Comparison of ENCODE assay signal across 26 cellular contexts in genomic region chr5:137381546-137381945, GRCh38.
"Had no signal": no experiment of that assay in that cellular context is flagged by ENCODE, and none has a peak within 500 bp of the region (broad histone marks: within the 10 kb centered on the region; RNA-seq: fewer than 3 reads in every experiment).

No MANE protein-coding gene starts in this region.

- DNase-seq: naive thymus-derived CD8-positive, alpha-beta T cell; nephron progenitor cell; nucleus accumbens; pancreas; psoas muscle; right cardiac atrium; right lobe of liver; sigmoid colon; small intestine; stimulated activated CD4-positive, alpha-beta T cell treated with anti-CD3 and anti-CD28 coated beads, Interleukin-15, amount 100 ng/mL, for 24 hours; stimulated activated CD4-positive, alpha-beta T cell treated with anti-CD3 and anti-CD28 coated beads, Interleukin-2, amount 100 ng/mL, for 24 hours; stimulated activated CD4-positive, alpha-beta T cell treated with anti-CD3 and anti-CD28 coated beads, Interleukin-2, amount 100 ng/mL, for 48 hours; stimulated activated CD4-positive, alpha-beta T cell treated with anti-CD3 and anti-CD28 coated beads, Interleukin-4, amount 100 ng/mL, for 24 hours; stimulated activated naive B cell treated with anti-CD40 and anti-IgM and Interleukin-4, amounts not matched to agents 10 μg/mL and 1 μg/mL and 100 μg/mL, for 72 hours; stimulated activated naive CD4-positive, alpha-beta T cell treated with Interleukin-2 at 50 U/mL for 16 hours; stomach; thyroid gland; trophoblast cell had no signal

- ATAC-seq: naive thymus-derived CD8-positive, alpha-beta T cell; natural killer cell treated with Interleukin-12 subunit alpha and Interleukin-12 subunit beta and Interleukin-15 and Interleukin-18, amount 100 ng/mL, for 72 hours; pancreas; psoas muscle; right cardiac atrium; right lobe of liver; stimulated activated effector memory CD8-positive, alpha-beta T cell treated with anti-CD3 and anti-CD28 coated beads, Interleukin-12 subunit alpha, Interleukin-12 subunit beta, amount 100 ng/mL, for 72 hours; stimulated activated naive B cell treated with anti-CD40 and anti-IgM and Interleukin-4, amounts not matched to agents 10 μg/mL and 1 μg/mL and 100 μg/mL, for 72 hours had no signal

- H3K4me3 ChIP-seq: pancreas, psoas muscle, right lobe of liver, sigmoid colon, stomach, thoracic aorta, thyroid gland, tibial nerve, upper lobe of left lung, vagina had no signal

- H3K9me3 ChIP-seq: neutrophil, pancreas, right lobe of liver, thoracic aorta, thyroid gland had no signal

- H3K4me1 ChIP-seq: pancreas, psoas muscle, right lobe of liver, stomach, tibial nerve, upper lobe of left lung, vagina had no signal

- H3K27ac ChIP-seq: neutrophil, pancreas, psoas muscle, right lobe of liver, sigmoid colon, stomach, thoracic aorta, thyroid gland, tibial nerve, upper lobe of left lung, vagina had no signal

- H3K27me3 ChIP-seq: neutrophil, pancreas, right lobe of liver, sigmoid colon, thyroid gland, tibial nerve, upper lobe of left lung, vagina had no signal

- H3K36me3 ChIP-seq: neutrophil, pancreas, right lobe of liver, sigmoid colon, stomach, thoracic aorta, thyroid gland, tibial nerve, upper lobe of left lung, vagina had no signal

- FAIRE-seq: pancreas, small intestine, urothelium cell line had no signal
